ENCODE assay signal across 11 cellular contexts in genomic region chr1:169138866-169139670, GRCh38. TPM values are rescaled to one million over a fixed set of nuclear protein-coding genes. Genes with fewer than 3 reads are reported as not detected.
DNase-seq lines count a peak whose midpoint lies in the region; ATAC-seq and TF ChIP-seq lines count a peak whose summit lies in the region.
"Had no signal": no experiment of that assay in that cellular context is flagged by ENCODE, and none has a peak within 500 bp of the region (broad histone marks: within the 10 kb centered on the region; RNA-seq: fewer than 3 reads in every experiment).

No MANE protein-coding gene starts in this region.

- H3K27me3 Mint-ChIP-seq in CD4-positive, alpha-beta memory T cell: no peaks in the 10 kb centered on the region

- no peak for DNase-seq in activated CD4-positive, CD25-positive, alpha-beta regulatory T cell (lab: John Stamatoyannopoulos, UW)
- DNase-seq in right lobe of liver: no peak
- no peak for DNase-seq in NCI-H345 (lab: John Stamatoyannopoulos, UW)
- no peak for DNase-seq in neuronal stem cell (ENCODE audit: low spot score)
- no peak for DNase-seq in CD4-positive, alpha-beta memory T cell
- DNase-seq: mucosa of descending colon, NCI-H1092 treated with DMSO at 0.1 percent for 48 hours had no signal

- H3K9me3 ChIP-seq in right lobe of liver (no peaks in the 10 kb centered on the region), neuronal stem cell (replicated peaks in 1 of 2; ENCODE audit: control insufficient read depth in 2 of 2, insufficient read depth in 1 of 2, low read depth in 1 of 2, low read length in 2 of 2) (no peaks in the 10 kb centered on the region)
- no peaks in the 10 kb centered on the region for H3K9me3 ChIP-seq in CD4-positive, alpha-beta memory T cell (ENCODE audit: control insufficient read depth in 1 of 2, low read length in 2 of 2)
- H3K9me3 ChIP-seq: mucosa of descending colon, SJSA1 had no signal

- peaks cover 0 to 2% (median 0%) of the 10 kb centered on the region in 8 donors for H3K9me3 Mint-ChIP-seq in CD4-positive, alpha-beta memory T cell

- no peaks in the 10 kb centered on the region for H3K79me1 ChIP-seq in neuronal stem cell (ENCODE audit: low read depth, low read length)

- H3K4ac ChIP-seq in neuronal stem cell (ENCODE audit: low read length): no peak overlapping the region

- 73% methylated on average over 2 of the region's 2 CpGs for WGBS in right lobe of liver (ENCODE audit: insufficient coverage, low coverage, low lambda C conversion rate, missing lambda C conversion rate)
- WGBS in neuronal stem cell (ENCODE audit: extremely low coverage in 2 of 2, insufficient read length in 2 of 2, insufficient replicate concordance in 1 of 2), 2 donors: no CpG with 5 or more reads among the region's 2 CpGs

- H4K8ac ChIP-seq in neuronal stem cell (ENCODE audit: low read depth, low read length): no peak overlapping the region

- no peak overlapping the region for H2BK15ac ChIP-seq in neuronal stem cell (ENCODE audit: low read length)

- no peak overlapping the region for H3K4me3 Mint-ChIP-seq in CD4-positive, alpha-beta memory T cell

- no peak for TF ChIP-seq CTCF in right lobe of liver (IDR thresholded peaks at IDR 0.05)

- no peak overlapping the region for H3K18ac ChIP-seq in neuronal stem cell (ENCODE audit: low read length)

- H3K27ac Mint-ChIP-seq in CD4-positive, alpha-beta memory T cell: no peak overlapping the region

- no peak overlapping the region for H2BK12ac ChIP-seq in neuronal stem cell (ENCODE audit: low read length)

- no peak overlapping the region for H2AK5ac ChIP-seq in neuronal stem cell (ENCODE audit: low read depth, low read length)

- H2BK5ac ChIP-seq in neuronal stem cell (ENCODE audit: low read length): no peak overlapping the region

- no peak overlapping the region for H3K4me2 ChIP-seq in neuronal stem cell (ENCODE audit: insufficient read depth, low read length, poor library complexity, severe bottlenecking)

- peaks cover 0 to 2% (median 0%) of the 10 kb centered on the region in 4 donors for H3K4me1 Mint-ChIP-seq in CD4-positive, alpha-beta memory T cell

- no peak overlapping the region for H2AFZ ChIP-seq in neuronal stem cell (ENCODE audit: low read length)

- no peak overlapping the region for H3K14ac ChIP-seq in neuronal stem cell (ENCODE audit: low read length)

- H4K91ac ChIP-seq in neuronal stem cell (ENCODE audit: low read depth, low read length, poor library complexity): no peak overlapping the region

- peaks cover 3 to 4% of the 10 kb centered on the region in 2 donors for H3K36me3 Mint-ChIP-seq in CD4-positive, alpha-beta memory T cell

- H3K36me3 ChIP-seq in right lobe of liver: no peaks in the 10 kb centered on the region
- H3K36me3 ChIP-seq in neuronal stem cell (replicated peaks in 1 of 2; ENCODE audit: control insufficient read depth in 2 of 2, insufficient read depth in 2 of 2, low read length in 2 of 2): no peaks in the 10 kb centered on the region
- H3K36me3 ChIP-seq in CD4-positive, alpha-beta memory T cell (ENCODE audit: insufficient read depth, low read length): no peaks in the 10 kb centered on the region

- no peak overlapping the region for H3K4me3 ChIP-seq in right lobe of liver
- no peak overlapping the region for H3K4me3 ChIP-seq in neuronal stem cell (ENCODE audit: low read length in 2 of 2)
- no peak overlapping the region for H3K4me3 ChIP-seq in CD4-positive, alpha-beta memory T cell (ENCODE audit: low read length in 2 of 2)
- H3K4me3 ChIP-seq: mucosa of descending colon, SJSA1 had no signal

- peaks cover 0 to 26% (median 13%) of the 10 kb centered on the region in 4 donors for H3K4me1 ChIP-seq in right lobe of liver
- no peaks in the 10 kb centered on the region for H3K4me1 ChIP-seq in neuronal stem cell (ENCODE audit: control insufficient read depth in 2 of 2, insufficient read depth in 1 of 2, low read depth in 1 of 2, low read length in 2 of 2)
- no peaks in the 10 kb centered on the region for H3K4me1 ChIP-seq in CD4-positive, alpha-beta memory T cell (ENCODE audit: insufficient read depth, low read length)
- H3K4me1 ChIP-seq: SJSA1 had no signal

- TF ChIP-seq POLR2A in right lobe of liver (IDR thresholded peaks at IDR 0.05): no peak

- intact Hi-C loops in right lobe of liver (cut with DNase I): no loop called here
- intact Hi-C loops in CD4-positive, alpha-beta memory T cell (cut with micrococcal nuclease): no loop called here

- H2BK120ac ChIP-seq in neuronal stem cell (ENCODE audit: low read depth, low read length): no peak overlapping the region

- no peak overlapping the region for H3K9ac ChIP-seq in neuronal stem cell (ENCODE audit: low read depth, low read length, poor library complexity)

- H3K27me3 ChIP-seq in right lobe of liver: no peaks in the 10 kb centered on the region
- no peaks in the 10 kb centered on the region for H3K27me3 ChIP-seq in neuronal stem cell (ENCODE audit: control insufficient read depth in 3 of 3, insufficient read depth in 3 of 3, low read depth in 1 of 3, low read length in 3 of 3)
- no peaks in the 10 kb centered on the region for H3K27me3 ChIP-seq in CD4-positive, alpha-beta memory T cell (ENCODE audit: insufficient read depth, low read length)
- H3K27me3 ChIP-seq: SJSA1 had no signal

- H3K23ac ChIP-seq in neuronal stem cell (ENCODE audit: low read depth, low read length, poor library complexity): no peak overlapping the region

- CTCF ChIA-PET in CD4-positive, alpha-beta memory T cell (lab: Charles Lee; ENCODE audit: partially characterized antibody): no interaction called here

- POLR2A ChIA-PET in CD4-positive, alpha-beta memory T cell (lab: Charles Lee; ENCODE audit: partially characterized antibody): no interaction called here

- ATAC-seq in activated CD4-positive, CD25-positive, alpha-beta regulatory T cell treated with anti-CD3 and anti-CD28 coated beads, Interleukin-2, amount 50 U/mL, for 24 hours: peak; percentile 95 to 96
- ATAC-seq in GM21825 (IDR thresholded peaks at IDR 0.05; ENCODE audit: unreplicated experiment) (peak; percentile 82), HG03457 (IDR thresholded peaks at IDR 0.05; ENCODE audit: unreplicated experiment) (peak; percentile 84), right lobe of liver (peak in 3 of 4 donors; percentile 33 to 66 (median 38))
- ATAC-seq: mucosa of descending colon had no signal

- H3K27ac ChIP-seq in right lobe of liver (no peak overlapping the region), neuronal stem cell (replicated peaks; ENCODE audit: low read length) (no peak overlapping the region)
- H3K27ac ChIP-seq in CD4-positive, alpha-beta memory T cell (ENCODE audit: low read depth, low read length): no peak overlapping the region
- H3K27ac ChIP-seq: SJSA1 had no signal

RNA-seq across cellular contexts. Expression of gene ATP1B1, which starts 32.6 kb away (rescaled TPM):
- total RNA-seq in right lobe of liver: 10 to 100 TPM; 69.6 to 99.5 (median 78.5) TPM
- 33.8 TPM for polyA plus RNA-seq in neuronal stem cell (2013, experiment 1 of 2)
- polyA plus RNA-seq in neuronal stem cell (2013, experiment 2 of 2): 36.7 TPM
- 1 to 10 TPM; 3.3 to 3.5 TPM for total RNA-seq in CD4-positive, alpha-beta memory T cell
- polyA plus RNA-seq in CD4-positive, alpha-beta memory T cell: 1 to 10 TPM; 1.2 to 1.6 TPM

Comparison
In these comparisons a context has a peak if more than half of its experiments do, and no peak if none do; other contexts are left out.
1. ATAC-seq: peak in every context shown above with its lines; median percentile 96 in activated CD4-positive, CD25-positive, alpha-beta regulatory T cell treated with anti-CD3 and anti-CD28 coated beads, Interleukin-2, amount 50 U/mL, for 24 hours; 84 in HG03457; 82 in GM21825; 38 in right lobe of liver.
2. RNA of gene ATP1B1, which starts 32.6 kb away (total RNA-seq): 69.6 to 99.5 TPM in right lobe of liver; 3.3 to 3.5 TPM in CD4-positive, alpha-beta memory T cell; every median in the first group is over 10 times any median in the second.